Comparison of ENCODE assay signal across 39 cellular contexts in the genomic region with DNA sequence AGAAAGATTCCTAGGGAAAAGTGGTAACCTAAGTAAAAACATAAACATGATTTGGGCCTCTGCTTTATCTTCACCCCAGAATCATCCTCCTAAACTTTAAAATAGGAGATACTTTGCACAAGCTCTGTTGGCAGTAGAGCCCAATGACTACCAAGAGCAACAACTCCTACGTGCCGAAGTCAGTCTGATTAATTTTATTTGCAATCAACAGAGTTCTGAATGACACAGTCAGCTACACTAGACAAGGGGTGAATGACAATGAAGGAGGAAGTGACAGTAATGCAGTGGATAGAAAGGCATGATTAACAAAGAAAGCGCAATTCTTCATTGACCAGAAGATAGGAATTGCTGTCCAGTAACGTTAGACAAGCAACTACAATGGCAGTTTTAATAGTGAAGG.
"Had no signal": no experiment of that assay in that cellular context is flagged by ENCODE, and none has a peak within 500 bp of the region (broad histone marks: within the 10 kb centered on the region; RNA-seq: fewer than 3 reads in every experiment).

No MANE protein-coding gene starts in this region.

- H3K9me3 Mint-ChIP-seq: activated B cell treated with CpG ODN at 0.5 μM for 24 hours; activated CD4-positive, alpha-beta T cell treated with anti-CD3 and anti-CD28 coated beads, Interleukin-2, amount 10 ng/mL, durations not matched to agents 24 days and 14 days; activated CD8-positive, alpha-beta T cell treated with anti-CD3 and anti-CD28 coated beads for 36 hours; activated naive CD4-positive, alpha-beta T cell treated with anti-CD3 and anti-CD28 coated beads, Interleukin-2, amount 50 U/mL, for 24 hours; activated naive CD8-positive, alpha-beta T cell treated with anti-CD3 and anti-CD28 coated beads, Interleukin-2, amount 10 ng/mL, durations not matched to agents 7 days and 5 days; activated T-helper 1 cell treated with anti-CD3 and anti-CD28 coated beads, Interleukin-12 subunit alpha, Interleukin-12 subunit beta, Interleukin-2, Interleukin-4 antibody, amounts not matched to agents 30 ng/mL and 10 ng/mL and 1 ng/mL, durations not matched to agents 14 hours and 24 hours and 36 hours; T-helper 1 cell treated with Interleukin-12 subunit alpha and Interleukin-12 subunit beta and Interleukin-4 antibody, amounts not matched to agents 30 μg/mL and 1 μg/mL, for 36 hours; T-helper 2 cell treated with Interferon-gamma antibody and Interleukin-4, amounts not matched to agents 5 μg/mL and 100 μg/mL, for 36 hours had no signal

- H3K27me3 Mint-ChIP-seq: activated B cell treated with CpG ODN at 0.5 μM for 24 hours; activated CD4-positive, alpha-beta memory T cell treated with anti-CD3 and anti-CD28 coated beads for 36 hours; activated CD4-positive, alpha-beta T cell treated with anti-CD3 and anti-CD28 coated beads, Interleukin-2, amount 10 ng/mL, durations not matched to agents 24 days and 14 days; activated CD8-positive, alpha-beta T cell treated with anti-CD3 and anti-CD28 coated beads for 36 hours; activated naive CD4-positive, alpha-beta T cell treated with anti-CD3 and anti-CD28 coated beads, Interleukin-2, amount 50 U/mL, for 24 hours; activated naive CD8-positive, alpha-beta T cell; activated naive CD8-positive, alpha-beta T cell treated with anti-CD3 and anti-CD28 coated beads, Interleukin-2, amount 10 ng/mL, durations not matched to agents 7 days and 5 days; activated naive CD8-positive, alpha-beta T cell treated with anti-CD3 and anti-CD28 coated beads, Interleukin-2, amount 50 U/mL, for 24 hours; activated T-helper 17 cell treated with anti-CD3 and anti-CD28 coated beads, Interleukin-2, amount 50 U/mL, for 72 hours; brain; central memory CD8-positive, alpha-beta T cell had no signal

- H3K4me3 Mint-ChIP-seq: activated B cell treated with CpG ODN at 0.5 μM for 24 hours; activated CD4-positive, alpha-beta memory T cell treated with anti-CD3 and anti-CD28 coated beads for 36 hours; activated CD4-positive, alpha-beta T cell treated with anti-CD3 and anti-CD28 coated beads, Interleukin-2, amount 10 ng/mL, durations not matched to agents 24 days and 14 days; activated CD8-positive, alpha-beta T cell treated with anti-CD3 and anti-CD28 coated beads for 36 hours; activated naive CD4-positive, alpha-beta T cell treated with anti-CD3 and anti-CD28 coated beads for 36 hours; activated naive CD4-positive, alpha-beta T cell treated with anti-CD3 and anti-CD28 coated beads, Interleukin-2, amount 50 U/mL, for 24 hours; activated naive CD8-positive, alpha-beta T cell; activated naive CD8-positive, alpha-beta T cell treated with anti-CD3 and anti-CD28 coated beads, Interleukin-2, amount 10 ng/mL, durations not matched to agents 7 days and 5 days; activated naive CD8-positive, alpha-beta T cell treated with anti-CD3 and anti-CD28 coated beads, Interleukin-2, amount 50 U/mL, for 24 hours; activated T-cell treated with anti-CD3 and anti-CD28 coated beads, Interleukin-2, amount 50 U/mL, for 4 hours; activated T-cell treated with anti-CD3 and anti-CD28 coated beads, Interleukin-2, amount 50 U/mL, for 72 hours; activated T-helper 1 cell treated with anti-CD3 and anti-CD28 coated beads, Interleukin-12 subunit alpha, Interleukin-12 subunit beta, Interleukin-2, Interleukin-4 antibody, amounts not matched to agents 30 ng/mL and 10 ng/mL and 1 ng/mL, durations not matched to agents 14 hours and 24 hours and 36 hours; activated T-helper 17 cell treated with anti-CD3 and anti-CD28 coated beads, Interleukin-2, amount 50 U/mL, for 72 hours; brain; central memory CD8-positive, alpha-beta T cell; T-helper 1 cell treated with Interleukin-12 subunit alpha and Interleukin-12 subunit beta and Interleukin-4 antibody, amounts not matched to agents 30 μg/mL and 1 μg/mL, for 36 hours; T-helper 2 cell treated with Interferon-gamma antibody and Interleukin-4, amounts not matched to agents 5 μg/mL and 100 μg/mL, for 36 hours had no signal

- H3K27ac Mint-ChIP-seq: activated B cell treated with CpG ODN at 0.5 μM for 24 hours; activated CD4-positive, alpha-beta memory T cell treated with anti-CD3 and anti-CD28 coated beads for 36 hours; activated CD4-positive, alpha-beta T cell treated with anti-CD3 and anti-CD28 coated beads, Interleukin-2, amount 10 ng/mL, durations not matched to agents 24 days and 14 days; activated CD8-positive, alpha-beta T cell treated with anti-CD3 and anti-CD28 coated beads for 36 hours; activated naive CD4-positive, alpha-beta T cell treated with anti-CD3 and anti-CD28 coated beads for 36 hours; activated naive CD4-positive, alpha-beta T cell treated with anti-CD3 and anti-CD28 coated beads, Interleukin-2, amount 50 U/mL, for 24 hours; activated naive CD8-positive, alpha-beta T cell; activated naive CD8-positive, alpha-beta T cell treated with anti-CD3 and anti-CD28 coated beads, Interleukin-2, amount 10 ng/mL, durations not matched to agents 7 days and 5 days; activated naive CD8-positive, alpha-beta T cell treated with anti-CD3 and anti-CD28 coated beads, Interleukin-2, amount 50 U/mL, for 24 hours; activated T-cell treated with anti-CD3 and anti-CD28 coated beads, Interleukin-2, amount 50 U/mL, for 72 hours; activated T-helper 1 cell treated with anti-CD3 and anti-CD28 coated beads, Interleukin-12 subunit alpha, Interleukin-12 subunit beta, Interleukin-2, Interleukin-4 antibody, amounts not matched to agents 30 ng/mL and 10 ng/mL and 1 ng/mL, durations not matched to agents 14 hours and 24 hours and 36 hours; activated T-helper 17 cell treated with anti-CD3 and anti-CD28 coated beads, Interleukin-2, amount 50 U/mL, for 72 hours; T-helper 1 cell treated with Interleukin-12 subunit alpha and Interleukin-12 subunit beta and Interleukin-4 antibody, amounts not matched to agents 30 μg/mL and 1 μg/mL, for 36 hours; T-helper 2 cell treated with Interferon-gamma antibody and Interleukin-4, amounts not matched to agents 5 μg/mL and 100 μg/mL, for 36 hours had no signal

- DNase-seq: activated B cell treated with CpG ODN at 0.5 μM for 24 hours; activated CD4-positive, alpha-beta memory T cell treated with anti-CD3 and anti-CD28 coated beads for 36 hours; activated CD4-positive, alpha-beta T cell treated with anti-CD3 and anti-CD28 coated beads for 4 hours; activated CD4-positive, alpha-beta T cell treated with anti-CD3 and anti-CD28 coated beads, Interleukin-2, amount 10 ng/mL, durations not matched to agents 24 days and 14 days; activated CD4-positive, alpha-beta T cell treated with anti-CD3 and anti-CD28 coated beads, Interleukin-2, amount 50 U/mL, for 1 hour; activated CD4-positive, alpha-beta T cell treated with anti-CD3 and anti-CD28 coated beads, Interleukin-2, amount 50 U/mL, for 4 hours; activated CD4-positive, CD25-positive, alpha-beta regulatory T cell treated with anti-CD3 and anti-CD28 coated beads, Interleukin-2, amount 50 U/mL, for 72 hours; activated CD8-positive, alpha-beta memory T cell treated with anti-CD3 and anti-CD28 coated beads, Interleukin-2, amount 50 U/mL, for 4 hours; activated CD8-positive, alpha-beta T cell treated with anti-CD3 and anti-CD28 coated beads for 36 hours; activated effector memory CD4-positive, alpha-beta T cell treated with anti-CD3 and anti-CD28 coated beads, Interleukin-2, amount 50 U/mL, for 16 hours; activated gamma-delta T cell treated with Interleukin-2 at 50 U/mL for 16 hours; activated naive CD4-positive, alpha-beta T cell; activated naive CD4-positive, alpha-beta T cell treated with anti-CD3 and anti-CD28 coated beads for 36 hours; activated naive CD8-positive, alpha-beta T cell treated with anti-CD3 and anti-CD28 coated beads, Interleukin-2, amount 10 ng/mL, durations not matched to agents 7 days and 5 days; activated naive CD8-positive, alpha-beta T cell treated with anti-CD3 and anti-CD28 coated beads, Interleukin-2, amount 50 U/mL, for 24 hours; activated T-cell treated with anti-CD3 and anti-CD28 coated beads for 4 hours; activated T-cell treated with anti-CD3 and anti-CD28 coated beads, Interleukin-2, amount 50 U/mL, for 1 hour; activated T-cell treated with anti-CD3 and anti-CD28 coated beads, Interleukin-2, amount 50 U/mL, for 4 hours; activated T-cell treated with anti-CD3 and anti-CD28 coated beads, Interleukin-2, amount 50 U/mL, for 72 hours; amygdala; anterior cingulate cortex; caudate nucleus; SW 1271; T-helper 1 cell; T-helper 2 cell; T-helper 9 cell had no signal

- ATAC-seq: activated CD8-positive, alpha-beta T cell treated with anti-CD3 and anti-CD28 coated beads for 36 hours; activated naive CD8-positive, alpha-beta T cell treated with anti-CD3 and anti-CD28 coated beads, Interleukin-2, amount 50 U/mL, for 24 hours; activated T-cell treated with anti-CD3 and anti-CD28 coated beads, Interleukin-2, amount 50 U/mL, for 4 hours; activated T-cell treated with anti-CD3 and anti-CD28 coated beads, Interleukin-2, amount 50 U/mL, for 72 hours; activated T-helper 17 cell treated with anti-CD3 and anti-CD28 coated beads, Interleukin-2, amount 50 U/mL, for 72 hours had no signal

- H3K4me1 Mint-ChIP-seq: activated B cell treated with CpG ODN at 0.5 μM for 24 hours; activated CD4-positive, alpha-beta T cell treated with anti-CD3 and anti-CD28 coated beads, Interleukin-2, amount 10 ng/mL, durations not matched to agents 24 days and 14 days; activated naive CD4-positive, alpha-beta T cell treated with anti-CD3 and anti-CD28 coated beads, Interleukin-2, amount 50 U/mL, for 24 hours; activated naive CD8-positive, alpha-beta T cell treated with anti-CD3 and anti-CD28 coated beads, Interleukin-2, amount 10 ng/mL, durations not matched to agents 7 days and 5 days; activated naive CD8-positive, alpha-beta T cell treated with anti-CD3 and anti-CD28 coated beads, Interleukin-2, amount 50 U/mL, for 24 hours; activated T-helper 17 cell treated with anti-CD3 and anti-CD28 coated beads, Interleukin-2, amount 50 U/mL, for 72 hours; brain; central memory CD8-positive, alpha-beta T cell had no signal

- H3K4me3 ChIP-seq: ascending aorta, cardiac muscle cell had no signal

- H3K27ac ChIP-seq: ascending aorta, cardiac muscle cell, VCaP had no signal

- H3K4me1 ChIP-seq: ascending aorta had no signal

- H3K36me3 Mint-ChIP-seq: activated CD4-positive, alpha-beta memory T cell treated with anti-CD3 and anti-CD28 coated beads for 36 hours; activated naive CD4-positive, alpha-beta T cell treated with anti-CD3 and anti-CD28 coated beads, Interleukin-2, amount 50 U/mL, for 24 hours; activated naive CD8-positive, alpha-beta T cell; activated naive CD8-positive, alpha-beta T cell treated with anti-CD3 and anti-CD28 coated beads, Interleukin-2, amount 10 ng/mL, durations not matched to agents 7 days and 5 days; brain had no signal

- FAIRE-seq: bronchial epithelial cell, TTC549 had no signal

- H3K36me3 ChIP-seq: ascending aorta, cardiac muscle cell had no signal

- H3K9me3 ChIP-seq: ascending aorta had no signal

- H3K27me3 ChIP-seq: ascending aorta, cardiac muscle cell had no signal
